Comparison of ENCODE assay signal across 23 cellular contexts in genomic region chr9:21027295-21027694, GRCh38. TPM values are rescaled to one million over a fixed set of nuclear protein-coding genes. Genes with fewer than 3 reads are reported as not detected.
DNase-seq lines count a peak whose midpoint lies in the region; ATAC-seq, FAIRE-seq and TF ChIP-seq lines count a peak whose summit lies in the region.
"Had no signal": no experiment of that assay in that cellular context is flagged by ENCODE, and none has a peak within 500 bp of the region (broad histone marks: within the 10 kb centered on the region; RNA-seq: fewer than 3 reads in every experiment).

No MANE protein-coding gene starts in this region.

- no peaks in the 10 kb centered on the region for H3K27me3 ChIP-seq in brain microvascular endothelial cell (replicated peaks)
- H3K27me3 ChIP-seq: body of pancreas had no signal

- intact Hi-C loops in cardiac septum (cut with DNase I) = no loop called here
- intact Hi-C loops in mucosa of descending colon (cut with DNase I, micrococcal nuclease) = no loop called here

- no peaks in the 10 kb centered on the region for H3K4me1 ChIP-seq in mucosa of descending colon (ENCODE audit: low read depth)

- no peak overlapping the region for H3K27ac ChIP-seq in brain microvascular endothelial cell
- H3K27ac ChIP-seq: body of pancreas, KMS-11 had no signal

- FAIRE-seq in GM12891 (lab: Jason Lieb, UNC) = no peak

- H3K27ac Mint-ChIP-seq in activated naive CD8-positive, alpha-beta T cell treated with anti-CD3 and anti-CD28 coated beads for 36 hours = no peak overlapping the region
- H3K27ac Mint-ChIP-seq: activated CD4-positive, alpha-beta memory T cell treated with anti-CD3 and anti-CD28 coated beads for 36 hours; activated naive CD4-positive, alpha-beta T cell treated with anti-CD3 and anti-CD28 coated beads for 36 hours had no signal

- no peaks in the 10 kb centered on the region for H3K36me3 ChIP-seq in brain microvascular endothelial cell (replicated peaks)
- no peaks in the 10 kb centered on the region for H3K36me3 ChIP-seq in mucosa of descending colon (ENCODE audit: low read depth)

- peaks cover 16% of the 10 kb centered on the region for H3K4me1 Mint-ChIP-seq in activated naive CD8-positive, alpha-beta T cell treated with anti-CD3 and anti-CD28 coated beads for 36 hours
- H3K4me1 Mint-ChIP-seq: neural crest cell had no signal

- DNase-seq in AG08396 (ENCODE audit: low spot score) (peak; percentile 22), M059J (ENCODE audit: low read depth) (peak; percentile 31), brain microvascular endothelial cell (peak; percentile 7), glomerular visceral epithelial cell (ENCODE audit: extremely low spot score) (peak; percentile 18), GM12891 (ENCODE audit: insufficient read length, low spot score) (no peak), cardiac septum (ENCODE audit: low spot score) (no peak), mucosa of descending colon (no peak)
- no peak for DNase-seq in activated naive CD8-positive, alpha-beta T cell treated with anti-CD3 and anti-CD28 coated beads for 36 hours
- DNase-seq: activated CD4-positive, alpha-beta memory T cell treated with anti-CD3 and anti-CD28 coated beads for 36 hours; activated naive CD4-positive, alpha-beta T cell treated with anti-CD3 and anti-CD28 coated beads for 36 hours; activated T-cell treated with anti-CD3 and anti-CD28 coated beads, Interleukin-2, amount 50 U/mL, for 1 hour; body of pancreas; CD4-positive, CD25-positive, alpha-beta regulatory T cell; left ventricle myocardium superior; NCI-H1092; NCI-H2107; NCI-H82; OCI-M1; T-helper 2 cell had no signal

- TF ChIP-seq CTCF in brain microvascular endothelial cell (IDR thresholded peaks at IDR 0.05; ENCODE audit: low read depth, low read length, missing control alignments) (no peak), mucosa of descending colon (IDR thresholded peaks at IDR 0.05) (no peak)

- no peaks in the 10 kb centered on the region for H3K9me3 ChIP-seq in mucosa of descending colon
- H3K9me3 ChIP-seq: body of pancreas had no signal

- no peaks in the 10 kb centered on the region for H3K27me3 Mint-ChIP-seq in activated naive CD8-positive, alpha-beta T cell treated with anti-CD3 and anti-CD28 coated beads for 36 hours
- H3K27me3 Mint-ChIP-seq: activated CD4-positive, alpha-beta memory T cell treated with anti-CD3 and anti-CD28 coated beads for 36 hours; CD4-positive, CD25-positive, alpha-beta regulatory T cell had no signal

- H3K36me3 Mint-ChIP-seq in activated naive CD8-positive, alpha-beta T cell treated with anti-CD3 and anti-CD28 coated beads for 36 hours = peaks cover 34% of the 10 kb centered on the region

- H3K9me3 Mint-ChIP-seq in activated naive CD8-positive, alpha-beta T cell treated with anti-CD3 and anti-CD28 coated beads for 36 hours = peaks cover 1% of the 10 kb centered on the region
- H3K9me3 Mint-ChIP-seq: neural crest cell had no signal

- in situ Hi-C loops in brain microvascular endothelial cell (cut with HindIII; ENCODE audit: low pct_ligation_motif_present, low sequenced_read_pairs) = no loop called here

- H3K4me3 Mint-ChIP-seq in activated naive CD8-positive, alpha-beta T cell treated with anti-CD3 and anti-CD28 coated beads for 36 hours = no peak overlapping the region
- H3K4me3 Mint-ChIP-seq: activated CD4-positive, alpha-beta memory T cell treated with anti-CD3 and anti-CD28 coated beads for 36 hours; activated naive CD4-positive, alpha-beta T cell treated with anti-CD3 and anti-CD28 coated beads for 36 hours; neural crest cell had no signal

- no peak for ATAC-seq in mucosa of descending colon
- ATAC-seq: body of pancreas, left ventricle myocardium superior had no signal

- no peak overlapping the region for H3K4me3 ChIP-seq in brain microvascular endothelial cell (ENCODE audit: low read depth, low read length)
- no peak overlapping the region for H3K4me3 ChIP-seq in mucosa of descending colon
- H3K4me3 ChIP-seq: body of pancreas had no signal

- TF ChIP-seq POLR2A in GM12891 (IDR thresholded peaks at IDR 0.05; ENCODE audit: low read depth, low read length) = no peak

TF ChIP-seq in GM12891, 5 proteins besides CTCF, POLR2A, EP300 and RAD21:
- TF ChIP-seq POLR2AphosphoS5 (IDR thresholded peaks at IDR 0.05; ENCODE audit: low read depth, low read length) (no peak), POU2F2 (IDR thresholded peaks at IDR 0.05; ENCODE audit: low read depth, low read length) (no peak), PAX5 (IDR thresholded peaks at IDR 0.05; ENCODE audit: insufficient read depth, low read length, severe bottlenecking) (no peak), TAF1 (IDR thresholded peaks at IDR 0.05; ENCODE audit: low read depth, low read length) (no peak), SPI1 (IDR thresholded peaks at IDR 0.05; ENCODE audit: low read depth, low read length) (no peak)

RNA-seq across cellular contexts. Expression of gene HACD4, which starts 4.1 kb away (rescaled TPM):
- total RNA-seq in M059J (2014; rRNA removed; shearing (Covaris generic)) = 4.1 TPM in 2 replicates
- 3.8 TPM for polyA plus RNA-seq in GM12891 (2012; ENCODE audit: low read depth, missing spikeins)
- 1 to 10 TPM; 5.2 to 5.3 TPM for total RNA-seq in activated naive CD8-positive, alpha-beta T cell treated with anti-CD3 and anti-CD28 coated beads for 36 hours
- total RNA-seq in cardiac septum (0.65 TPM), mucosa of descending colon (1 to 10 TPM in 2 of 3 donors, under 1 TPM in 1; 0.93 to 6.1 (median 1.9) TPM)

RNA-seq across cellular contexts. Expression of gene IFNB1, which starts 50.4 kb away (rescaled TPM):
- 0.52 TPM in 1 of 2 replicates, not detected in the other for total RNA-seq in M059J (2014; rRNA removed; shearing (Covaris generic))
- polyA plus RNA-seq in GM12891 (2012; ENCODE audit: low read depth, missing spikeins) = not detected
- total RNA-seq in activated naive CD8-positive, alpha-beta T cell treated with anti-CD3 and anti-CD28 coated beads for 36 hours = 1 to 10 TPM in 1 of 2 experiments, under 1 TPM in 1; 0.62 to 1.2 TPM
- total RNA-seq in cardiac septum (not detected), mucosa of descending colon (not detected)
- total RNA-seq: A673; body of pancreas; CD4-positive, CD25-positive, alpha-beta regulatory T cell; left ventricle myocardium superior; neural crest cell; renal cortical epithelial cell had no signal
- polyA plus RNA-seq: CD4-positive, CD25-positive, alpha-beta regulatory T cell had no signal

Comparison
In these comparisons a context has a peak if more than half of its experiments do, and no peak if none do; other contexts are left out.
1. DNase-seq: peak in AG08396 (single experiment), M059J (single experiment), brain microvascular endothelial cell (single experiment) and glomerular visceral epithelial cell (single experiment); none in GM12891 (single experiment), activated naive CD8-positive, alpha-beta T cell treated with anti-CD3 and anti-CD28 coated beads for 36 hours (single experiment), cardiac septum (single experiment) and mucosa of descending colon (0 of 3).